In genomic region chr2:29057006-29057405, GRCh38 we compare ENCODE assay signal across 20 cellular contexts. TPM values are rescaled to one million over a fixed set of nuclear protein-coding genes. Genes with fewer than 3 reads are reported as not detected.
DNase-seq lines count a peak whose midpoint lies in the region; ATAC-seq and TF ChIP-seq lines count a peak whose summit lies in the region.
"Had no signal": no experiment of that assay in that cellular context is flagged by ENCODE, and none has a peak within 500 bp of the region (broad histone marks: within the 10 kb centered on the region; RNA-seq: fewer than 3 reads in every experiment).

No MANE protein-coding gene starts in this region.

- H3K9me3 ChIP-seq in sigmoid colon: no peaks in the 10 kb centered on the region
- H3K9me3 ChIP-seq: A549, Caco-2, HAP-1 had no signal

- intact Hi-C loops in sigmoid colon (cut with DNase I): no loop called here

- no peak for TF ChIP-seq EP300 in sigmoid colon (IDR thresholded peaks at IDR 0.05)

- no peak overlapping the region for H3K4me3 ChIP-seq in sigmoid colon
- H3K4me3 ChIP-seq: A549, GM23248, HAP-1 had no signal

- no peaks in the 10 kb centered on the region for H3K36me3 ChIP-seq in sigmoid colon
- H3K36me3 ChIP-seq: HAP-1 had no signal

- peaks cover 65% of the 10 kb centered on the region for H3K4me1 Mint-ChIP-seq in nephron

- peaks cover 0 to 13% (median 5%) of the 10 kb centered on the region in 4 donors for H3K4me1 ChIP-seq in sigmoid colon
- H3K4me1 ChIP-seq: A549 had no signal

- no peak for TF ChIP-seq POLR2A in sigmoid colon (IDR thresholded peaks at IDR 0.05)

- H3K27ac ChIP-seq in sigmoid colon: no peak overlapping the region
- H3K27ac ChIP-seq: 22Rv1, A549, C4-2B, GM23248, HL-60 had no signal

- no peaks in the 10 kb centered on the region for H3K36me3 Mint-ChIP-seq in nephron (ENCODE audit: low read depth)

- H3K27me3 Mint-ChIP-seq in nephron (ENCODE audit: low read depth): peaks cover 4% of the 10 kb centered on the region
- H3K27me3 Mint-ChIP-seq: CD4-positive, alpha-beta T cell had no signal

- no peak overlapping the region for H3K4me3 Mint-ChIP-seq in nephron
- H3K4me3 Mint-ChIP-seq: CD4-positive, alpha-beta T cell had no signal

- no peak for ATAC-seq in GM19452 (IDR thresholded peaks at IDR 0.05; ENCODE audit: unreplicated experiment)
- ATAC-seq: A549 had no signal

- H3K9me3 Mint-ChIP-seq in nephron: no peaks in the 10 kb centered on the region
- H3K9me3 Mint-ChIP-seq: CD4-positive, alpha-beta T cell had no signal

- H3K27ac Mint-ChIP-seq in nephron: peak overlapping the region in 2 of 3 experiments; percentile 44 to 56
- H3K27ac Mint-ChIP-seq: CD4-positive, alpha-beta T cell had no signal

- no peaks in the 10 kb centered on the region for H3K27me3 ChIP-seq in sigmoid colon

- TF ChIP-seq CTCF in nephron (IDR thresholded peaks at IDR 0.05; ENCODE audit: unreplicated experiment in 3 of 3): no peak
- no peak for TF ChIP-seq CTCF in sigmoid colon (IDR thresholded peaks at IDR 0.05)

- peak; percentile 19 for DNase-seq in activated effector memory CD4-positive, alpha-beta T cell treated with anti-CD3 and anti-CD28 coated beads, Interleukin-2, amount 50 U/mL, for 16 hours
- DNase-seq in activated effector memory CD4-positive, alpha-beta T cell treated with Interleukin-2 at 50 U/mL for 16 hours: no peak
- DNase-seq in sigmoid colon (peak; percentile 24), activated gamma-delta T cell (lab: John Stamatoyannopoulos, UW) (no peak)
- no peak for DNase-seq in effector CD8-positive, alpha-beta T cell (lab: John Stamatoyannopoulos, UW)
- DNase-seq: AML-193; Caco-2; CD4-positive, alpha-beta T cell; GF-D8; GM23248; IMR-90 had no signal

- WGBS in sigmoid colon, 2 donors: 86 to 90% methylated on average over 4 of the region's 4 CpGs

RNA-seq across cellular contexts. Expression of gene PCARE, which starts 17.3 kb away (rescaled TPM):
- under 1 TPM in 2 of 4 donors, not detected in 2; under 0.01 to 0.14 TPM for total RNA-seq in sigmoid colon
- polyA plus RNA-seq in sigmoid colon: not detected
- total RNA-seq: Caco-2; CD4-positive, alpha-beta T cell; GM23248; H4; IMR-90 had no signal
- polyA plus RNA-seq: A549, BJ, GM23248, IMR-90 had no signal

RNA-seq across cellular contexts. Expression of gene CLIP4, which starts 58.2 kb away (rescaled TPM):
- total RNA-seq in sigmoid colon: 10 to 100 TPM; 68.5 to 94.6 (median 80.7) TPM
- 1 to 10 TPM; 1.8 to 8.4 (median 5.0) TPM for polyA plus RNA-seq in sigmoid colon

Comparison
In these comparisons a context has a peak if more than half of its experiments do, and no peak if none do; other contexts are left out.
1. DNase-seq: peak in activated effector memory CD4-positive, alpha-beta T cell treated with anti-CD3 and anti-CD28 coated beads, Interleukin-2, amount 50 U/mL, for 16 hours (single experiment) and sigmoid colon (single experiment); none in activated effector memory CD4-positive, alpha-beta T cell treated with Interleukin-2 at 50 U/mL for 16 hours (single experiment), activated gamma-delta T cell (single experiment) and effector CD8-positive, alpha-beta T cell (single experiment).